Comparison of ENCODE assay signal across 9 cellular contexts in the genomic region with DNA sequence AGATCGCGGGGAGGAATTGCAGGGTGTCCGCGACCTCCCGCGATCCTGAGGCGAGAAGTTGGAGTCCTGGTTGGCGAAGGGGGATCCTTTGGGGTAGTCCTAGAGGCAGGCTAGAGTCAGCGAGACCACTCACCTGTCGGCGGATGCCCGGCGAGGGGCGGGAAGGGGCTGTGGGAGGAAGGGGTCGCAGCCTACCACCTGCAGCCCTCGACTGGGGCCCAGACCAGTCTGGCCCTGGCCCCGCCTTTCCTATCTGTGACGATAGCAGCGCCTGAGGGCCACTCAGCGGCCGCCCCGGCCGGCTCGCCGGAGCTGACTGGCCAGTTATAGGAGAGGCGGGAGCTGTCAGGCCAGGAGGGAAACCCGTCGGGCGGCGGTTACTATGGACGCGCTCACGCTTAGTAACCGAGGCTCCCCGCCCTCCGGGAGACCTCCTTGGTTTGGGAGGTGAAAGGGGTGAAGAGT. TPM values are rescaled to one million over a fixed set of nuclear protein-coding genes. Genes with fewer than 3 reads are reported as not detected.
DNase-seq lines count a peak whose midpoint lies in the region; ATAC-seq and TF ChIP-seq lines count a peak whose summit lies in the region.
"Had no signal": no experiment of that assay in that cellular context is flagged by ENCODE, and none has a peak within 500 bp of the region (broad histone marks: within the 10 kb centered on the region; RNA-seq: fewer than 3 reads in every experiment).

A gene (minus strand): TSS at position 213 of the 465 bp plus-strand sequence. CDS start 10,012 bp downstream, outside the sequence.

- peaks cover 3% of the 10 kb centered on the region; the same call in 2 of the 3 replicates for H3K36me3 Mint-ChIP-seq in GM23338 (ENCODE audit: low read depth)

- H3K9ac ChIP-seq in muscle layer of colon (ENCODE audit: low read length), result no peak within 1 kb of the TSS

- H3K4me3 ChIP-seq in GM23338 (peak within 1 kb of the TSS; percentile 87), WI38 (ENCODE audit: low read depth, low read length) (peak within 1 kb of the TSS; percentile 48), fibroblast of pulmonary artery (replicated peaks; ENCODE audit: low read depth, low read length) (peak within 1 kb of the TSS; percentile 39), muscle layer of colon (ENCODE audit: low read depth in 1 of 2, low read length in 2 of 2) (peak within 1 kb of the TSS; percentile 53 to 69), thoracic aorta (peak within 1 kb of the TSS; percentile 69)

- peak within 1 kb of the TSS; percentile 95 for H3K4me2 ChIP-seq in GM23338

- H3K9me3 ChIP-seq in muscle layer of colon (ENCODE audit: low read length), result no peaks in the 10 kb centered on the region
- no peaks in the 10 kb centered on the region for H3K9me3 ChIP-seq in thoracic aorta

- H3F3A ChIP-seq in GM23338 (replicated peaks; ENCODE audit: low read depth), result peaks cover 3% of the 10 kb centered on the region; the same call in 1 of the 2 replicates

- peak; percentile 59 for DNase-seq in A172 (ENCODE audit: low spot score)
- DNase-seq in GM23338 (ENCODE audit: low spot score), result peak; percentile 97
- peak; percentile 52 for DNase-seq in fibroblast of pulmonary artery (ENCODE audit: low read depth)
- peak; percentile 49 for DNase-seq in thoracic aorta (ENCODE audit: low spot score)

- peak within 1 kb of the TSS; percentile 82 for H3K4me3 Mint-ChIP-seq in GM23338

- H3K27ac Mint-ChIP-seq in GM23338, result 0 out of 2 replicates have a peak within 1 kb of the TSS, but pooled peaks have one; percentile 5

- no peak for TF ChIP-seq CTCF in GM23338 (conservative IDR thresholded peaks at IDR 0.05; ENCODE audit: low read depth in 2 of 2)
- TF ChIP-seq CTCF in WI38 (IDR thresholded peaks at IDR 0.05; ENCODE audit: low read depth, low read length), result no peak
- no peak for TF ChIP-seq CTCF in fibroblast of pulmonary artery (IDR thresholded peaks at IDR 0.05; ENCODE audit: low read length, missing control alignments)
- no peak for TF ChIP-seq CTCF in thoracic aorta (IDR thresholded peaks at IDR 0.05)

- H3K9me3 Mint-ChIP-seq in GM23338, result peaks cover 7% of the 10 kb centered on the region; the same call in 2 of the 3 replicates

- no peaks in the 10 kb centered on the region; the same call in 1 of the 2 replicates for H4K20me1 ChIP-seq in GM23338 (replicated peaks; ENCODE audit: insufficient read depth)

- no peaks in the 10 kb centered on the region for H3K79me2 ChIP-seq in GM23338 (replicated peaks; ENCODE audit: insufficient read depth)

- H3K9me2 ChIP-seq in GM23338 (ENCODE audit: insufficient read depth), result 0 out of 2 replicates have a peak, but pooled peaks cover 3% of the 10 kb centered on the region

- H3K27ac ChIP-seq in GM23338 (ENCODE audit: low read depth), result no peak within 1 kb of the TSS
- H3K27ac ChIP-seq in muscle layer of colon (ENCODE audit: low read depth, low read length), result peak within 1 kb of the TSS; percentile 36
- H3K27ac ChIP-seq in thoracic aorta, result no peak within 1 kb of the TSS
- H3K27ac ChIP-seq: epithelial cell of prostate had no signal

- peaks cover 7% of the 10 kb centered on the region; the same call in 2 of the 3 replicates for H3K4me1 Mint-ChIP-seq in GM23338

- H3K36me3 ChIP-seq in GM23338 (ENCODE audit: insufficient read depth) (no peaks in the 10 kb centered on the region), muscle layer of colon (ENCODE audit: insufficient read depth, low read length) (no peaks in the 10 kb centered on the region), thoracic aorta (no peaks in the 10 kb centered on the region)

- H3K4me1 ChIP-seq in GM23338 (ENCODE audit: insufficient read depth) (peaks cover 6% of the 10 kb centered on the region), muscle layer of colon (ENCODE audit: insufficient read depth, low read length) (peaks cover 6% of the 10 kb centered on the region), thoracic aorta (ENCODE audit: control insufficient read depth in 1 of 2, low read depth in 2 of 2) (peaks cover 4 to 13% of the 10 kb centered on the region in 2 donors)

- H3K27me3 Mint-ChIP-seq in GM23338 (ENCODE audit: insufficient read depth, low read depth, poor library complexity), result peaks cover 9% of the 10 kb centered on the region

- ATAC-seq in GM23338, result peak; percentile 100
- ATAC-seq in thoracic aorta (ENCODE audit: insufficient number of reproducible peaks, low FRiP score, low read depth), result peak; percentile 45
- ATAC-seq in HG02884 (IDR thresholded peaks at IDR 0.05; ENCODE audit: unreplicated experiment), result no peak
- no peak for ATAC-seq in HG03354 (IDR thresholded peaks at IDR 0.05; ENCODE audit: poor library complexity, severe bottlenecking, unreplicated experiment)

- peak within 1 kb of the TSS; percentile 98 for H2AFZ ChIP-seq in GM23338

- peaks cover 15% of the 10 kb centered on the region for H3K27me3 ChIP-seq in GM23338 (ENCODE audit: insufficient read depth)
- H3K27me3 ChIP-seq in muscle layer of colon (ENCODE audit: control insufficient read depth in 1 of 2, insufficient read depth in 2 of 2, low read length in 2 of 2), result no peaks in the 10 kb centered on the region
- peaks cover 12% of the 10 kb centered on the region for H3K27me3 ChIP-seq in thoracic aorta (replicated peaks; ENCODE audit: insufficient read depth)

TF ChIP-seq in GM23338, 12 proteins besides CTCF, POLR2A, EP300 and RAD21:
- peak; percentile 52 for TF ChIP-seq POLR2AphosphoS5 (IDR thresholded peaks at IDR 0.05; ENCODE audit: low read depth)
- TF ChIP-seq, protein P1, sequence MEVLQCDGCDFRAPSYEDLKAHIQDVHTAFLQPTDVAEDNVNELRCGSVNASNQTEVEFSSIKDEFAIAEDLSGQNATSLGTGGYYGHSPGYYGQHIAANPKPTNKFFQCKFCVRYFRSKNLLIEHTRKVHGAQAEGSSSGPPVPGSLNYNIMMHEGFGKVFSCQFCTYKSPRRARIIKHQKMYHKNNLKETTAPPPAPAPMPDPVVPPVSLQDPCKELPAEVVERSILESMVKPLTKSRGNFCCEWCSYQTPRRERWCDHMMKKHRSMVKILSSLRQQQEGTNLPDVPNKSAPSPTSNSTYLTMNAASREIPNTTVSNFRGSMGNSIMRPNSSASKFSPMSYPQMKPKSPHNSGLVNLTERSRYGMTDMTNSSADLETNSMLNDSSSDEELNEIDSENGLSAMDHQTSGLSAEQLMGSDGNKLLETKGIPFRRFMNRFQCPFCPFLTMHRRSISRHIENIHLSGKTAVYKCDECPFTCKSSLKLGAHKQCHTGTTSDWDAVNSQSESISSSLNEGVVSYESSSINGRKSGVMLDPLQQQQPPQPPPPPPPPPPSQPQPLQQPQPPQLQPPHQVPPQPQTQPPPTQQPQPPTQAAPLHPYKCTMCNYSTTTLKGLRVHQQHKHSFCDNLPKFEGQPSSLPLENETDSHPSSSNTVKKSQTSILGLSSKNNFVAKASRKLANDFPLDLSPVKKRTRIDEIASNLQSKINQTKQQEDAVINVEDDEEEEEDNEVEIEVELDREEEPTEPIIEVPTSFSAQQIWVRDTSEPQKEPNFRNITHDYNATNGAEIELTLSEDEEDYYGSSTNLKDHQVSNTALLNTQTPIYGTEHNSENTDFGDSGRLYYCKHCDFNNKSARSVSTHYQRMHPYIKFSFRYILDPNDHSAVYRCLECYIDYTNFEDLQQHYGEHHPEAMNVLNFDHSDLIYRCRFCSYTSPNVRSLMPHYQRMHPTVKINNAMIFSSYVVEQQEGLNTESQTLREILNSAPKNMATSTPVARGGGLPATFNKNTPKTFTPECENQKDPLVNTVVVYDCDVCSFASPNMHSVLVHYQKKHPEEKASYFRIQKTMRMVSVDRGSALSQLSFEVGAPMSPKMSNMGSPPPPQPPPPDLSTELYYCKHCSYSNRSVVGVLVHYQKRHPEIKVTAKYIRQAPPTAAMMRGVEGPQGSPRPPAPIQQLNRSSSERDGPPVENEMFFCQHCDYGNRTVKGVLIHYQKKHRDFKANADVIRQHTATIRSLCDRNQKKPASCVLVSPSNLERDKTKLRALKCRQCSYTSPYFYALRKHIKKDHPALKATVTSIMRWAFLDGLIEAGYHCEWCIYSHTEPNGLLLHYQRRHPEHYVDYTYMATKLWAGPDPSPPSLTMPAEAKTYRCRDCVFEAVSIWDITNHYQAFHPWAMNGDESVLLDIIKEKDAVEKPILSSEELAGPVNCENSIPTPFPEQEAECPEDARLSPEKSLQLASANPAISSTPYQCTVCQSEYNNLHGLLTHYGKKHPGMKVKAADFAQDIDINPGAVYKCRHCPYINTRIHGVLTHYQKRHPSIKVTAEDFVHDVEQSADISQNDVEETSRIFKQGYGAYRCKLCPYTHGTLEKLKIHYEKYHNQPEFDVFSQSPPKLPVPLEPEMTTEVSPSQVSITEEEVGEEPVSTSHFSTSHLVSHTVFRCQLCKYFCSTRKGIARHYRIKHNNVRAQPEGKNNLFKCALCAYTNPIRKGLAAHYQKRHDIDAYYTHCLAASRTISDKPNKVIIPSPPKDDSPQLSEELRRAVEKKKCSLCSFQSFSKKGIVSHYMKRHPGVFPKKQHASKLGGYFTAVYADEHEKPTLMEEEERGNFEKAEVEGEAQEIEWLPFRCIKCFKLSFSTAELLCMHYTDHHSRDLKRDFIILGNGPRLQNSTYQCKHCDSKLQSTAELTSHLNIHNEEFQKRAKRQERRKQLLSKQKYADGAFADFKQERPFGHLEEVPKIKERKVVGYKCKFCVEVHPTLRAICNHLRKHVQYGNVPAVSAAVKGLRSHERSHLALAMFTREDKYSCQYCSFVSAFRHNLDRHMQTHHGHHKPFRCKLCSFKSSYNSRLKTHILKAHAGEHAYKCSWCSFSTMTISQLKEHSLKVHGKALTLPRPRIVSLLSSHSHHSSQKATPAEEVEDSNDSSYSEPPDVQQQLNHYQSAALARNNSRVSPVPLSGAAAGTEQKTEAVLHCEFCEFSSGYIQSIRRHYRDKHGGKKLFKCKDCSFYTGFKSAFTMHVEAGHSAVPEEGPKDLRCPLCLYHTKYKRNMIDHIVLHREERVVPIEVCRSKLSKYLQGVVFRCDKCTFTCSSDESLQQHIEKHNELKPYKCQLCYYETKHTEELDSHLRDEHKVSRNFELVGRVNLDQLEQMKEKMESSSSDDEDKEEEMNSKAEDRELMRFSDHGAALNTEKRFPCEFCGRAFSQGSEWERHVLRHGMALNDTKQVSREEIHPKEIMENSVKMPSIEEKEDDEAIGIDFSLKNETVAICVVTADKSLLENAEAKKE (CRISPR knock-in tag; IDR thresholded peaks at IDR 0.05), result no peak
- TF ChIP-seq STAT1 (IDR thresholded peaks at IDR 0.05; ENCODE audit: unreplicated experiment), result no peak
- no peak for TF ChIP-seq JUNB (IDR thresholded peaks at IDR 0.05; ENCODE audit: unreplicated experiment)
- TF ChIP-seq EZH2 (IDR thresholded peaks at IDR 0.05; ENCODE audit: low read depth, unreplicated experiment), result no peak
- TF ChIP-seq CREB1 (CRISPR knock-in tag; IDR thresholded peaks at IDR 0.05; ENCODE audit: low read depth), result peak; percentile 88
- TF ChIP-seq ZNF114 (CRISPR knock-in tag; IDR thresholded peaks at IDR 0.05), result no peak
TF ChIP-seq in GM23338: peak in this region for 2.

RNA-seq across cellular contexts. Expression of the gene that starts here (rescaled TPM):
- not detected in 2 replicates for total RNA-seq in A172 (2014; rRNA removed; shearing (Covaris generic))
- total RNA-seq in GM23338 (2014; rRNA removed; shearing (Covaris generic)), result 1.6 TPM in 2 replicates
- 2.0 and 2.5 TPM in 2 replicates for polyA plus RNA-seq in GM23338 (2016; fragmentation: Nextera tagmentation; extraction: Ambion mirVana)
- not detected for total RNA-seq in thoracic aorta

Comparison
In these comparisons a context has a peak if more than half of its experiments do, and no peak if none do; other contexts are left out.
1. Peak in DNase-seq in A172; RNA of the gene not detected or under 1 TPM.
2. Peak in DNase-seq, ATAC-seq and H3K4me3 ChIP-seq in thoracic aorta; RNA of the gene not detected or under 1 TPM.